8 cellular contexts compared by ENCODE assay signal in the genomic region with DNA sequence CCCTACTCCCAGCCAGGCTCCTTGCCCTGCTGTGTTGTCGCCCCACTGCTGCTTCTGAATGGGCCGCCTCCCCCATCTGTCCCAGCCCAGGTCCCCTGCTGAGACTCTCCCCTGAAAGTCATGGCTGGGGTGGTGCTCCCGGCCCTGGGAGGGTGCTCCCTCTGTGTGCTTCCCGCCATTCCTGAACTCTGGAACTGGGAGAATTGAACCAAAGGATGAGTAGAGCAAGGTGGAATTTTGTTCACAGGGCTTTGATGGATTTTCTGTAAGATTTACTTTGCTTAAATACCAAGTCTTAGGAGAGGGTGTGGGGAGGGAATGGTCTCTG. TPM values are rescaled to one million over a fixed set of nuclear protein-coding genes. Genes with fewer than 3 reads are reported as not detected.
DNase-seq lines count a peak whose midpoint lies in the region; ATAC-seq and TF ChIP-seq lines count a peak whose summit lies in the region.

No MANE protein-coding gene starts in this region.

- H3K79me2 ChIP-seq in GM23248 (ENCODE audit: insufficient read depth), result no peaks in the 10 kb centered on the region

- POLR2A ChIA-PET in A673 (lab: Charles Lee; ENCODE audit: low non-redundant PET), result no interaction called here

- BruUV-seq in A673 (replicated peaks; lab: Mats Ljungman, UMichigan), result no TSS peak

- no peaks in the 10 kb centered on the region for H3K9me2 ChIP-seq in GM23248 (ENCODE audit: insufficient read depth)

- peak overlapping the region; percentile 37 for H3K4me3 ChIP-seq in A673 (ENCODE audit: low read depth, low read length, poor library complexity, severe bottlenecking)
- peak overlapping the region; percentile 79 for H3K4me3 ChIP-seq in GM23248
- H3K4me3 ChIP-seq in body of pancreas, result no peak overlapping the region
- H3K4me3 ChIP-seq in muscle layer of colon (ENCODE audit: low read depth in 1 of 2, low read length in 2 of 2), result peak overlapping the region in 1 of 2 donors; percentile 60

- H3F3A ChIP-seq in GM23248 (ENCODE audit: insufficient read depth), result no peaks in the 10 kb centered on the region

- H4K20me1 ChIP-seq in GM23248 (ENCODE audit: insufficient read depth), result no peaks in the 10 kb centered on the region

- intact Hi-C loops in A673 (cut with micrococcal nuclease; ENCODE audit: unreplicated experiment) (no loop called here), body of pancreas (cut with DNase I) (no loop called here)

- TF ChIP-seq CTCF in A673 (conservative IDR thresholded peaks at IDR 0.05; ENCODE audit: low read depth, low read length) (no peak), body of pancreas (IDR thresholded peaks at IDR 0.05) (no peak), foreskin keratinocyte (conservative IDR thresholded peaks at IDR 0.05) (no peak)

- H3K4me1 ChIP-seq in A673 (ENCODE audit: insufficient read depth, low read length, poor library complexity, severe bottlenecking) (peaks cover 8% of the 10 kb centered on the region), GM23248 (ENCODE audit: insufficient read depth) (no peaks in the 10 kb centered on the region), body of pancreas (peaks cover 9% of the 10 kb centered on the region), muscle layer of colon (ENCODE audit: insufficient read depth, low read length) (peaks cover 13% of the 10 kb centered on the region), foreskin keratinocyte (peaks cover 3% of the 10 kb centered on the region)

- H3K9ac ChIP-seq in GM23248, result peak overlapping the region; percentile 78
- no peak overlapping the region for H3K9ac ChIP-seq in muscle layer of colon (ENCODE audit: low read length)

- H2AFZ ChIP-seq in GM23248, result peak overlapping the region; percentile 86

- 15 to 21% methylated on average over 4 of the region's 4 CpGs for WGBS in GM23248 (ENCODE audit: low coverage in 1 of 2, low lambda C conversion rate in 2 of 2, missing lambda C conversion rate in 2 of 2), 2 experiments
- WGBS in body of pancreas, 2 donors, result 58 to 61% methylated on average over 2 to 4 of the region's 4 CpGs

- H3K36me3 ChIP-seq in A673 (ENCODE audit: insufficient read depth, low read length, poor library complexity, severe bottlenecking), result no peaks in the 10 kb centered on the region
- no peaks in the 10 kb centered on the region for H3K36me3 ChIP-seq in GM23248 (ENCODE audit: low read depth)
- H3K36me3 ChIP-seq in body of pancreas (replicated peaks in 1 of 2; ENCODE audit: insufficient read depth in 1 of 2, low read depth in 2 of 2), result no peaks in the 10 kb centered on the region
- peaks cover 15% of the 10 kb centered on the region for H3K36me3 ChIP-seq in muscle layer of colon (ENCODE audit: insufficient read depth, low read length)

- peak in 1 of 3 donors; percentile 1 for TF ChIP-seq POLR2A in body of pancreas (IDR thresholded peaks at IDR 0.05)

- ATAC-seq in body of pancreas (no peak), HG02678 (IDR thresholded peaks at IDR 0.05; ENCODE audit: unreplicated experiment) (no peak), HG03139 (IDR thresholded peaks at IDR 0.05; ENCODE audit: unreplicated experiment) (no peak), foreskin keratinocyte (no peak)

- H3K9me3 ChIP-seq in A673 (ENCODE audit: low read depth, low read length, poor library complexity, severe bottlenecking) (no peaks in the 10 kb centered on the region), GM23248 (ENCODE audit: low read depth) (no peaks in the 10 kb centered on the region), body of pancreas (no peaks in the 10 kb centered on the region), muscle layer of colon (ENCODE audit: low read length) (no peaks in the 10 kb centered on the region)

- H3K4me2 ChIP-seq in GM23248 (ENCODE audit: unreplicated experiment), result peak overlapping the region; percentile 88

- DNase-seq in A673 (ENCODE audit: low spot score) (no peak), GM23248 (no peak), body of pancreas (no peak), foreskin keratinocyte (no peak), NCI-H774 (lab: John Stamatoyannopoulos, UW) (no peak)

- no peak overlapping the region for H3K27ac ChIP-seq in A673 (ENCODE audit: low read depth, low read length, poor library complexity, severe bottlenecking)
- peak overlapping the region; percentile 35; the same call in 1 of the 2 replicates for H3K27ac ChIP-seq in GM23248
- H3K27ac ChIP-seq in body of pancreas, result peak overlapping the region in 3 of 4 donors; percentile 55 to 62 (median 58)
- peak overlapping the region; percentile 19 for H3K27ac ChIP-seq in muscle layer of colon (ENCODE audit: low read depth, low read length)
- no peak overlapping the region for H3K27ac ChIP-seq in foreskin keratinocyte

- CTCF ChIA-PET in A673 (lab: Charles Lee), result no interaction called here

- H3K27me3 ChIP-seq in A673 (replicated peaks; ENCODE audit: insufficient read depth, low read depth, low read length, poor library complexity), result no peaks in the 10 kb centered on the region
- H3K27me3 ChIP-seq in GM23248 (replicated peaks; ENCODE audit: insufficient read depth), result no peaks in the 10 kb centered on the region
- no peaks in the 10 kb centered on the region for H3K27me3 ChIP-seq in body of pancreas
- no peaks in the 10 kb centered on the region for H3K27me3 ChIP-seq in muscle layer of colon (ENCODE audit: control insufficient read depth in 1 of 2, insufficient read depth in 2 of 2, low read length in 2 of 2)
- H3K27me3 ChIP-seq in foreskin keratinocyte, result no peaks in the 10 kb centered on the region

- in situ Hi-C loops in GM23248 (cut with MboI), result no loop called here

RNA-seq across cellular contexts. Expression of a gene that starts 0.4 kb away (rescaled TPM):
- total RNA-seq in A673 (2021), result 2.5 and 3.2 TPM in 2 replicates
- 5.1 and 7.5 TPM in 2 replicates for total RNA-seq in GM23248 (2014; rRNA removed; shearing (Covaris generic))
- polyA plus RNA-seq in GM23248 (2016; fragmentation: Nextera tagmentation; extraction: Ambion mirVana), result 5.2 and 5.4 TPM in 2 replicates
- total RNA-seq in body of pancreas, result 1 to 10 TPM; 5.4 to 6.3 TPM
- total RNA-seq in foreskin keratinocyte, result 2.5 and 3.6 TPM in 2 replicates
- polyA plus RNA-seq in foreskin keratinocyte, result 2.4 and 2.9 TPM in 2 replicates

RNA-seq across cellular contexts. Expression of a gene that starts 19.6 kb away (rescaled TPM):
- total RNA-seq in A673 (2021), result not detected in 2 replicates
- not detected in 2 replicates for total RNA-seq in GM23248 (2014; rRNA removed; shearing (Covaris generic))
- not detected in 2 replicates for polyA plus RNA-seq in GM23248 (2016; fragmentation: Nextera tagmentation; extraction: Ambion mirVana)
- total RNA-seq in body of pancreas, result not detected
- 0.24 and 0.39 TPM in 2 replicates for total RNA-seq in foreskin keratinocyte
- 0.16 and 0.51 TPM in 2 replicates for polyA plus RNA-seq in foreskin keratinocyte

RNA-seq across cellular contexts. Expression of a gene that starts 36.8 kb away (rescaled TPM):
- total RNA-seq in A673 (2021) (4.5 and 6.6 TPM in 2 replicates), body of pancreas (under 1 TPM; 0.52 to 0.99 TPM), foreskin keratinocyte (4.6 and 4.8 TPM in 2 replicates)
- total RNA-seq in GM23248 (2014; rRNA removed; shearing (Covaris generic)), result 0.51 and 10.1 TPM in 2 replicates
- polyA plus RNA-seq in GM23248 (2016; fragmentation: Nextera tagmentation; extraction: Ambion mirVana) (6.2 and 7.3 TPM in 2 replicates), foreskin keratinocyte (5.7 and 6.5 TPM in 2 replicates)

RNA-seq across cellular contexts. Expression of a gene that starts 56.5 kb away (rescaled TPM):
- 3.1 and 4.7 TPM in 2 replicates for total RNA-seq in A673 (2021)
- 0.13 and 1.3 TPM in 2 replicates for total RNA-seq in GM23248 (2014; rRNA removed; shearing (Covaris generic))
- 0.98 and 1.0 TPM in 2 replicates for polyA plus RNA-seq in GM23248 (2016; fragmentation: Nextera tagmentation; extraction: Ambion mirVana)
- not detected for total RNA-seq in body of pancreas
- 0.10 TPM in 1 of 2 replicates, not detected in the other for total RNA-seq in foreskin keratinocyte
- polyA plus RNA-seq in foreskin keratinocyte, result 0.08 and 0.20 TPM in 2 replicates

Comparison
In these comparisons a context has a peak if more than half of its experiments do, and no peak if none do; other contexts are left out.
1. H3K27ac ChIP-seq: peak in GM23248 (single experiment), body of pancreas (3 of 4) and muscle layer of colon (single experiment); none in A673 (single experiment) and foreskin keratinocyte (single experiment).
2. H3K4me3 ChIP-seq: peak in A673 (single experiment) and GM23248 (single experiment); none in body of pancreas (0 of 2).